23 cellular contexts compared by ENCODE assay signal in the genomic region with DNA sequence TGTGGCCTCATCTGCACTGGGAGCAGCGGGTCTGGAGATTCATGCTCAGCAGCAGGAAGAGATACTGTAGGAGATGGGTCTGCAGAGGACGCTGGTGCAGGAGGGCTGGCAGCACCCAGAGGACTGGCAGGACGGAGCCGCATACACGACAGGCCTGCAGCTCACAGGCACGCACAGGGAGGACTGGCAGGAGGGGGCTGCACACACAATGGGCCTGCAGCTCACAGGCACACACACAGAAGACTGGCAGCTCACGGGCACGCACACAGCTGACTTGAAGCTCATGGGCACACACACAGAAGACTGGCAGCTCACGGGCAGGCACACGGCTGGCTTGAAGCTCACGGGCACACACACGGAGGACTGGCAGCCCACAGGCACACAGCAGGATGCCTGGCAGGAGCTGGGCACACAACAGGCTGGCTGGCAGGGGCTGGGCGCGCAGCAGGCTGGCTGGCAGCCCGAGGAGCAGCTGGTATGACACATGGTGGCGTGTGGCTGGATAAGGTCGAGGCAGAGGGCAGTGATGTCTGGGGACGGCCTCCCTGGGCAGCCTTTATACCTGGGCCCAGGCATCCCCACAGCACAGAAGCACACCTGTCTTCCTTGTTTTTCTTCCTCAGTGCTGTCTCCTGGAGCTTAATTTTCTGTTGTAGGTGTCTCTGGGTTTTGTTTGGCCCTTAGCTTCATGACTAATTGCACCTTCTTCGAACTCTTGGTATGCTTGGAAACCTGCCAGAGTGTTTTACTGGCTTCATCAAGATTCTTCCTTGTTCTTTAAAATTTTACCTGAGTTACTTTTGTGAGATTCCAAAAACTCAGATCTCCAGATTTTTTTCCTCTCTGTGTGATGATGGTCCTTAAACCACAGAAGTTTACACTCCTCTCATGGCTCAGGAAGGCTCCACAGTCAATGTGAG. TPM values are rescaled to one million over a fixed set of nuclear protein-coding genes. Genes with fewer than 3 reads are reported as not detected.
DNase-seq lines count a peak whose midpoint lies in the region; ATAC-seq, FAIRE-seq and TF ChIP-seq lines count a peak whose summit lies in the region.
"Had no signal": no experiment of that assay in that cellular context is flagged by ENCODE, and none has a peak within 500 bp of the region (broad histone marks: within the 10 kb centered on the region; RNA-seq: fewer than 3 reads in every experiment).

A gene with protein sequence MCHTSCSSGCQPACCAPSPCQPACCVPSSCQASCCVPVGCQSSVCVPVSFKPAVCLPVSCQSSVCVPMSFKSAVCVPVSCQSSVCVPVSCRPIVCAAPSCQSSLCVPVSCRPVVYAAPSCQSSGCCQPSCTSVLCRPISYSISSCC (minus strand): TSS at position 527 of the 920 bp plus-strand sequence. CDS start 41 bp downstream, at position 486.

- H3K23me2 ChIP-seq in H1 (ENCODE audit: low read depth, low read length) = no peaks in the 10 kb centered on the region

- no peaks in the 10 kb centered on the region for H3K4me1 Mint-ChIP-seq in activated T-cell treated with anti-CD3 and anti-CD28 coated beads, Interleukin-2, amount 50 U/mL, for 72 hours (ENCODE audit: low read depth)
- no peaks in the 10 kb centered on the region for H3K4me1 Mint-ChIP-seq in activated T-cell treated with anti-CD3 and anti-CD28 coated beads, Interleukin-2, amount 50 U/mL, for 4 hours (ENCODE audit: low read depth)
- H3K4me1 Mint-ChIP-seq in osteocyte (ENCODE audit: unreplicated experiment) = no peaks in the 10 kb centered on the region
- H3K4me1 Mint-ChIP-seq: brain had no signal

- no peaks in the 10 kb centered on the region for H4K20me1 ChIP-seq in H1 (replicated peaks in 1 of 2; ENCODE audit: control insufficient read depth in 1 of 2, insufficient read depth in 2 of 2, low read length in 2 of 2)

- no peaks in the 10 kb centered on the region for H3K27me3 ChIP-seq in H1 (replicated peaks in 1 of 4; ENCODE audit: control insufficient read depth in 3 of 4, extremely low read depth in 1 of 4, insufficient read depth in 3 of 4, low read length in 3 of 4)
- H3K27me3 ChIP-seq: transverse colon had no signal

- peaks cover 9 to 12% of the 10 kb centered on the region in 2 donors for H3K36me3 Mint-ChIP-seq in activated T-cell treated with anti-CD3 and anti-CD28 coated beads, Interleukin-2, amount 50 U/mL, for 72 hours (ENCODE audit: insufficient read depth in 2 of 2)
- peaks cover 4% of the 10 kb centered on the region for H3K36me3 Mint-ChIP-seq in activated T-cell treated with anti-CD3 and anti-CD28 coated beads, Interleukin-2, amount 50 U/mL, for 4 hours (ENCODE audit: insufficient read depth)
- no peaks in the 10 kb centered on the region for H3K36me3 Mint-ChIP-seq in osteocyte (ENCODE audit: unreplicated experiment)
- H3K36me3 Mint-ChIP-seq: brain had no signal

- H3K4me1 ChIP-seq in H1 (replicated peaks in 1 of 4; ENCODE audit: control insufficient read depth in 3 of 4, insufficient read depth in 4 of 4, low read length in 3 of 4) = no peaks in the 10 kb centered on the region; a peak in 2 of 7 replicates
- H3K4me1 ChIP-seq: left lung, sigmoid colon, transverse colon had no signal

- H2AK5ac ChIP-seq in H1 (ENCODE audit: low read depth, low read length) = no peak within 1 kb of the TSS

- no peak within 1 kb of the TSS for H4K91ac ChIP-seq in H1 (replicated peaks; ENCODE audit: insufficient read length, low read length)

- no peak for TF ChIP-seq POLR2A in H1 (IDR thresholded peaks at IDR 0.05; ENCODE audit: control extremely low read depth in 1 of 2, low read depth in 2 of 2, low read length in 2 of 2)

- no peak within 1 kb of the TSS for H3K4me3 ChIP-seq in H1 (ENCODE audit: extremely low read depth in 1 of 4, insufficient read depth in 2 of 4, low read depth in 3 of 4, low read length in 4 of 4)
- H3K4me3 ChIP-seq: GM23338, left lung, sigmoid colon, transverse colon had no signal

- no peak for FAIRE-seq in H1 (lab: Jason Lieb, UNC)

- no peak within 1 kb of the TSS for H4K8ac ChIP-seq in H1 (ENCODE audit: extremely low read depth, insufficient read depth, low read length)

- CTCF ChIA-PET in H1 (lab: Charles Lee; ENCODE audit: partially characterized antibody) = interaction anchor here (0.7 to 1.2 kb wide), 3 partner anchors 48 to 52 kb away, joined by 3 read pairs; no protein-coding TSS in a partner anchor

- no peak within 1 kb of the TSS for H4K5ac ChIP-seq in H1 (ENCODE audit: insufficient read length, low read depth, low read length)

- H3K36me3 ChIP-seq in H1 (ENCODE audit: control insufficient read depth in 2 of 4, insufficient read depth in 4 of 4, low read length in 3 of 4) = no peaks in the 10 kb centered on the region
- H3K36me3 ChIP-seq: left lung, sigmoid colon, transverse colon, WERI-Rb-1 had no signal

- no peak within 1 kb of the TSS for H2BK120ac ChIP-seq in H1 (replicated peaks; ENCODE audit: low read depth, low read length)

- H2BK12ac ChIP-seq in H1 (ENCODE audit: low read depth, low read length) = no peak within 1 kb of the TSS

- no peak for TF ChIP-seq EP300 in H1 (IDR thresholded peaks at IDR 0.05; ENCODE audit: borderline replicate concordance in 1 of 2, low read depth in 2 of 2, low read length in 2 of 2)

- in situ Hi-C loops in GM13977 (cut with MboI; ENCODE audit: low pct_unique_long_range_greater_than_20kb, low sequenced_read_pairs, unreplicated experiment) = no loop called here

- WGBS in H1 (ENCODE audit: extremely low coverage in 1 of 2, insufficient coverage in 1 of 2, insufficient read length in 1 of 2, insufficient replicate concordance in 2 of 2, low coverage in 1 of 2, low lambda C conversion rate in 2 of 2, missing lambda C conversion rate in 1 of 2), 2 experiments = 72% methylated on average over 16 of the region's 19 CpGs; no CpG with 5 or more reads in 1 of the 2 experiments

- H3K79me2 ChIP-seq in H1 (ENCODE audit: control insufficient read depth in 1 of 2, insufficient read depth in 2 of 2, low read length in 2 of 2) = no peaks in the 10 kb centered on the region; a peak in 1 of 4 replicates

- no peak for TF ChIP-seq RAD21 in H1 (IDR thresholded peaks at IDR 0.05 in 1 of 2, conservative IDR thresholded peaks at IDR 0.05 in 1 of 2; ENCODE audit: low read depth in 2 of 2, low read length in 2 of 2)

- H2BK20ac ChIP-seq in H1 (ENCODE audit: low read length) = 0 out of 2 replicates have a peak within 1 kb of the TSS, but pooled peaks have one; percentile 32

- no peaks in the 10 kb centered on the region for H3K27me3 Mint-ChIP-seq in activated T-cell treated with anti-CD3 and anti-CD28 coated beads, Interleukin-2, amount 50 U/mL, for 72 hours (ENCODE audit: low read depth)
- H3K27me3 Mint-ChIP-seq in activated T-cell treated with anti-CD3 and anti-CD28 coated beads, Interleukin-2, amount 50 U/mL, for 4 hours (ENCODE audit: low read depth) = no peaks in the 10 kb centered on the region
- peaks cover 37% of the 10 kb centered on the region for H3K27me3 Mint-ChIP-seq in osteocyte (ENCODE audit: unreplicated experiment)
- H3K27me3 Mint-ChIP-seq: activated naive CD8-positive, alpha-beta T cell had no signal

- no peaks in the 10 kb centered on the region for H3K79me1 ChIP-seq in H1 (ENCODE audit: low read depth, low read length)

- no peak for TF ChIP-seq CTCF in H1 (IDR thresholded peaks at IDR 0.05; ENCODE audit: control extremely low read depth in 1 of 3, insufficient read depth in 1 of 3, low read depth in 1 of 3, low read length in 3 of 3)
- TF ChIP-seq CTCF in osteocyte (IDR thresholded peaks at IDR 0.05) = no peak
- no peak for TF ChIP-seq CTCF in GM13977 (IDR thresholded peaks at IDR 0.05; ENCODE audit: extremely low read depth, insufficient read depth, missing control alignments)

- H2BK5ac ChIP-seq in H1 (ENCODE audit: low read depth, low read length) = no peak within 1 kb of the TSS

- H3K23ac ChIP-seq in H1 (ENCODE audit: insufficient read length) = no peak within 1 kb of the TSS

- peaks cover 19 to 24% of the 10 kb centered on the region in 2 experiments for H3K9me3 ChIP-seq in H1 (ENCODE audit: insufficient read depth in 2 of 2, low read depth in 1 of 2, low read length in 1 of 2)

- H3K14ac ChIP-seq in H1 (ENCODE audit: insufficient read length) = no peak within 1 kb of the TSS

- POLR2A ChIA-PET in H1 (lab: Charles Lee; ENCODE audit: partially characterized antibody) = no interaction called here

- DNase-seq in activated T-cell treated with anti-CD3 and anti-CD28 coated beads, Interleukin-2, amount 50 U/mL, for 72 hours = no peak
- no peak for DNase-seq in activated T-cell treated with anti-CD3 and anti-CD28 coated beads, Interleukin-2, amount 50 U/mL, for 4 hours
- DNase-seq in NCI-H1694 (lab: John Stamatoyannopoulos, UW) (peak; percentile 42), H1 (ENCODE audit: low read depth in 1 of 2, low spot score in 2 of 2) (no peak), osteocyte (ENCODE audit: extremely low spot score, unreplicated experiment) (peak; percentile 73), SK-N-DZ (ENCODE audit: low spot score) (no peak), GM13977 (ENCODE audit: low spot score) (no peak), GF-D8 (lab: John Stamatoyannopoulos, UW) (no peak)
- DNase-seq: activated CD4-positive, alpha-beta T cell treated with anti-CD3 and anti-CD28 coated beads, Interleukin-2, amount 50 U/mL, for 4 hours; activated T-cell treated with anti-CD3 and anti-CD28 coated beads, Interleukin-2, amount 50 U/mL, for 1 hour; C1 segment of cervical spinal cord; left lung; NCI-H446 treated with DMSO at 0.1 percent for 48 hours; occipital lobe; sigmoid colon; stimulated activated naive CD8-positive, alpha-beta T cell treated with anti-CD3 and anti-CD28 coated beads, Interleukin-15, Interleukin-2, amounts not matched to agents 100 U/mL and 50 U/mL, for 24 hours; transverse colon; WERI-Rb-1 had no signal

- 0 out of 2 replicates have a peak within 1 kb of the TSS, but pooled peaks have one; percentile 72 for H2BK15ac ChIP-seq in H1 (ENCODE audit: low read length)

- H3K4me2 ChIP-seq in H1 (ENCODE audit: insufficient read depth in 1 of 2, low read depth in 2 of 2, low read length in 2 of 2) = no peak within 1 kb of the TSS
- H3K4me2 ChIP-seq: GM23338 had no signal

- no peak within 1 kb of the TSS for H3K4ac ChIP-seq in H1 (replicated peaks; ENCODE audit: insufficient read length, low read depth, low read length)

- H3K9ac ChIP-seq in H1 (replicated peaks in 1 of 4; ENCODE audit: extremely low read depth in 1 of 4, low read depth in 3 of 4, low read length in 3 of 4) = no peak within 1 kb of the TSS

- H3K9me3 Mint-ChIP-seq in activated T-cell treated with anti-CD3 and anti-CD28 coated beads, Interleukin-2, amount 50 U/mL, for 72 hours = peaks cover 2 to 15% of the 10 kb centered on the region in 2 donors
- peaks cover 15% of the 10 kb centered on the region for H3K9me3 Mint-ChIP-seq in activated T-cell treated with anti-CD3 and anti-CD28 coated beads, Interleukin-2, amount 50 U/mL, for 4 hours
- peaks cover 14% of the 10 kb centered on the region for H3K9me3 Mint-ChIP-seq in osteocyte (ENCODE audit: unreplicated experiment)

- no peak within 1 kb of the TSS; the same call in 1 of the 2 replicates for H3K18ac ChIP-seq in H1 (ENCODE audit: extremely low read depth, low read length)

- ATAC-seq in activated T-cell treated with anti-CD3 and anti-CD28 coated beads, Interleukin-2, amount 50 U/mL, for 72 hours (replicated peaks in 1 of 2) = no peak
- no peak for ATAC-seq in activated T-cell treated with anti-CD3 and anti-CD28 coated beads, Interleukin-2, amount 50 U/mL, for 4 hours
- ATAC-seq: GM23338; left lung; stimulated activated naive CD8-positive, alpha-beta T cell treated with anti-CD3 and anti-CD28 coated beads, Interleukin-15, Interleukin-2, amounts not matched to agents 100 U/mL and 50 U/mL, for 24 hours had no signal

- no peak within 1 kb of the TSS for H3K4me3 Mint-ChIP-seq in activated T-cell treated with anti-CD3 and anti-CD28 coated beads, Interleukin-2, amount 50 U/mL, for 72 hours
- no peak within 1 kb of the TSS for H3K4me3 Mint-ChIP-seq in activated T-cell treated with anti-CD3 and anti-CD28 coated beads, Interleukin-2, amount 50 U/mL, for 4 hours
- no peak within 1 kb of the TSS for H3K4me3 Mint-ChIP-seq in osteocyte (ENCODE audit: unreplicated experiment)
- H3K4me3 Mint-ChIP-seq: activated naive CD8-positive, alpha-beta T cell; brain; GM23338; T-helper 1 cell treated with Interleukin-12 subunit alpha and Interleukin-12 subunit beta and Interleukin-4 antibody, amounts not matched to agents 30 μg/mL and 1 μg/mL, for 36 hours had no signal

- H2AFZ ChIP-seq in H1 (ENCODE audit: low read length) = no peak within 1 kb of the TSS
- H2AFZ ChIP-seq: GM23338 had no signal

- no peak within 1 kb of the TSS for H3K56ac ChIP-seq in H1 (replicated peaks; ENCODE audit: insufficient read length, low read depth, low read length)

- peak within 1 kb of the TSS; percentile 27 for H3K27ac Mint-ChIP-seq in activated T-cell treated with anti-CD3 and anti-CD28 coated beads, Interleukin-2, amount 50 U/mL, for 72 hours
- H3K27ac Mint-ChIP-seq in osteocyte (ENCODE audit: unreplicated experiment) = no peak within 1 kb of the TSS
- H3K27ac Mint-ChIP-seq: activated naive CD8-positive, alpha-beta T cell; GM23338; T-helper 1 cell treated with Interleukin-12 subunit alpha and Interleukin-12 subunit beta and Interleukin-4 antibody, amounts not matched to agents 30 μg/mL and 1 μg/mL, for 36 hours had no signal

- no peak within 1 kb of the TSS for H3K27ac ChIP-seq in H1 (ENCODE audit: low read depth, low read length)
- H3K27ac ChIP-seq: left lung, sigmoid colon, transverse colon, WERI-Rb-1 had no signal

RNA-seq across cellular contexts. Expression of the gene that starts here (rescaled TPM):
- total RNA-seq in activated T-cell treated with anti-CD3 and anti-CD28 coated beads, Interleukin-2, amount 50 U/mL, for 72 hours = not detected
- not detected for total RNA-seq in activated T-cell treated with anti-CD3 and anti-CD28 coated beads, Interleukin-2, amount 50 U/mL, for 4 hours
- not detected in 2 replicates for total RNA-seq in H1 (2021; fragmentation: NEBNext Ultra II Directional; extraction: Animal tissue kit (Norgen Biotek cat#: 25700))
- 0.46 and 0.50 TPM in 2 replicates for polyA plus RNA-seq in H1 (2011; rRNA removed)
- 0.13 TPM for polyA plus RNA-seq in H1 (2011; cell fraction: cytosol; rRNA removed)
- polyA plus RNA-seq in H1 (2011; cell fraction: nucleus; rRNA removed) = 1.3 TPM
- not detected in 4 replicates for polyA plus RNA-seq in H1 (2012, experiment 1 of 2)
- not detected for polyA plus RNA-seq in H1 (2012, experiment 2 of 2)
- not detected for polyA plus RNA-seq in H1 (2013, experiment 1 of 2)
- not detected for polyA plus RNA-seq in H1 (2013, experiment 2 of 2)
- polyA minus RNA-seq in H1 (2011; rRNA and poly(A)+ RNA removed) = 2.9 and 4.0 TPM in 2 replicates
- 1.7 TPM for polyA minus RNA-seq in H1 (2011; cell fraction: cytosol; rRNA and poly(A)+ RNA removed)
- polyA minus RNA-seq in H1 (2011; cell fraction: nucleus; rRNA and poly(A)+ RNA removed) = 14.5 TPM
- total RNA-seq in osteocyte = not detected in 2 replicates
- polyA plus RNA-seq in SK-N-DZ (2014; cell fraction: cytosol; rRNA removed) = not detected in 2 replicates
- polyA plus RNA-seq in SK-N-DZ (2014; cell fraction: nucleus; rRNA removed) = not detected in 2 replicates
- total RNA-seq: epithelial cell of proximal tubule, GM23338, left lung, occipital lobe, sigmoid colon, transverse colon had no signal
- polyA plus RNA-seq: GM23338, sigmoid colon had no signal

Comparison
In these comparisons a context has a peak if more than half of its experiments do, and no peak if none do; other contexts are left out.
1. Peak in DNase-seq in osteocyte; RNA of the gene not detected or under 1 TPM.